11 cellular contexts compared by ENCODE assay signal in the genomic region with DNA sequence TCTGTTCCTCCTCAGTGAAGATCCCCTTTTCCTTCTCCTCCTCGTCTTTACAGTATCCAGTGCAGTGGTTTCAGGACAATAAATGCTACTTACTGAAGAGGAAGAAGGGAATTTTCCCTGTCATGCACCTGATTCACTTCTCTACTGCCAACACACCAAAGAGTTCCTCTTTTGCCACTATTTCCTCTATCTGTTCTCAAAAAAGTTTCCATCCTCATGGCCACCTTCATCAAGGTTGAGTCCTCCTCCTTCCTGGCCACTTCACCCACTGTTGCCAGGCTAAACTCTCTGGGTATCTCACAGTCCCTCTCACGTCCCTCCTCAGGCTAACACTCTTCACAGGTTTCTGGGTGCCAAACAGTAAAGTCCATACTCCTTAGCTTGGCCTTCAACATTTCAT. TPM values are rescaled to one million over a fixed set of nuclear protein-coding genes. Genes with fewer than 3 reads are reported as not detected.
DNase-seq lines count a peak whose midpoint lies in the region; ATAC-seq and TF ChIP-seq lines count a peak whose summit lies in the region.
"Had no signal": no experiment of that assay in that cellular context is flagged by ENCODE, and none has a peak within 500 bp of the region (broad histone marks: within the 10 kb centered on the region; RNA-seq: fewer than 3 reads in every experiment).

No MANE protein-coding gene starts in this region.

- intact Hi-C loops in activated CD8-positive, alpha-beta T cell treated with anti-CD3 and anti-CD28 coated beads for 36 hours (cut with micrococcal nuclease), result no loop called here

- DNase-seq in germinal center (ENCODE audit: low spot score) (peak; percentile 40), nucleus accumbens (lab: John Stamatoyannopoulos, UW) (no peak), AG08396 (ENCODE audit: low spot score) (no peak)
- DNase-seq in activated CD4-positive, alpha-beta T cell treated with anti-CD3 and anti-CD28 coated beads for 48 hours, result no peak
- DNase-seq in activated CD8-positive, alpha-beta T cell treated with anti-CD3 and anti-CD28 coated beads for 36 hours, result no peak
- DNase-seq: DMS 273 treated with DMSO at 0.1 percent for 48 hours, NCI-H2227 treated with DMSO at 0.1 percent for 48 hours had no signal

- no peaks in the 10 kb centered on the region for H3K27me3 Mint-ChIP-seq in activated CD8-positive, alpha-beta T cell treated with anti-CD3 and anti-CD28 coated beads for 36 hours

- peaks cover 2% of the 10 kb centered on the region for H3K36me3 Mint-ChIP-seq in activated CD8-positive, alpha-beta T cell treated with anti-CD3 and anti-CD28 coated beads for 36 hours (ENCODE audit: low read depth)

- H3K27ac Mint-ChIP-seq in activated CD8-positive, alpha-beta T cell treated with anti-CD3 and anti-CD28 coated beads for 36 hours, result no peak overlapping the region
- H3K27ac Mint-ChIP-seq: T-helper 2 cell treated with Interferon-gamma antibody and Interleukin-4, amounts not matched to agents 5 μg/mL and 100 μg/mL, for 36 hours had no signal

- CTCF ChIA-PET in activated CD8-positive, alpha-beta T cell treated with anti-CD3 and anti-CD28 coated beads for 36 hours (lab: Charles Lee), result no interaction called here

- POLR2A ChIA-PET in activated CD8-positive, alpha-beta T cell treated with anti-CD3 and anti-CD28 coated beads for 36 hours (lab: Charles Lee), result no interaction called here

- H3K4me1 Mint-ChIP-seq in activated CD8-positive, alpha-beta T cell treated with anti-CD3 and anti-CD28 coated beads for 36 hours (ENCODE audit: low read depth), result peaks cover 12% of the 10 kb centered on the region

- no peak for TF ChIP-seq CTCF in activated CD8-positive, alpha-beta T cell treated with anti-CD3 and anti-CD28 coated beads for 36 hours (IDR thresholded peaks at IDR 0.05)

- peak; percentile 73 for ATAC-seq in GM18517 (IDR thresholded peaks at IDR 0.05; ENCODE audit: unreplicated experiment)
- ATAC-seq in GM21576 (IDR thresholded peaks at IDR 0.05; ENCODE audit: unreplicated experiment), result peak; percentile 78
- ATAC-seq in HG03354 (IDR thresholded peaks at IDR 0.05; ENCODE audit: poor library complexity, severe bottlenecking, unreplicated experiment), result peak; percentile 66
- ATAC-seq in activated CD8-positive, alpha-beta T cell treated with anti-CD3 and anti-CD28 coated beads for 36 hours, result no peak

- H3K4me3 Mint-ChIP-seq in activated CD8-positive, alpha-beta T cell treated with anti-CD3 and anti-CD28 coated beads for 36 hours, result no peak overlapping the region
- H3K4me3 Mint-ChIP-seq: T-helper 2 cell treated with Interferon-gamma antibody and Interleukin-4, amounts not matched to agents 5 μg/mL and 100 μg/mL, for 36 hours had no signal

- H3K9me3 Mint-ChIP-seq in activated CD8-positive, alpha-beta T cell treated with anti-CD3 and anti-CD28 coated beads for 36 hours, result no peaks in the 10 kb centered on the region
- H3K9me3 Mint-ChIP-seq: T-helper 2 cell treated with Interferon-gamma antibody and Interleukin-4, amounts not matched to agents 5 μg/mL and 100 μg/mL, for 36 hours had no signal

RNA-seq across cellular contexts. Expression of gene PLEKHM3, which starts 41.7 kb away (rescaled TPM):
- 1 to 10 TPM; 4.5 to 4.7 TPM for total RNA-seq in activated CD8-positive, alpha-beta T cell treated with anti-CD3 and anti-CD28 coated beads for 36 hours
